ENCODE assay signal across 10 cellular contexts in the genomic region with DNA sequence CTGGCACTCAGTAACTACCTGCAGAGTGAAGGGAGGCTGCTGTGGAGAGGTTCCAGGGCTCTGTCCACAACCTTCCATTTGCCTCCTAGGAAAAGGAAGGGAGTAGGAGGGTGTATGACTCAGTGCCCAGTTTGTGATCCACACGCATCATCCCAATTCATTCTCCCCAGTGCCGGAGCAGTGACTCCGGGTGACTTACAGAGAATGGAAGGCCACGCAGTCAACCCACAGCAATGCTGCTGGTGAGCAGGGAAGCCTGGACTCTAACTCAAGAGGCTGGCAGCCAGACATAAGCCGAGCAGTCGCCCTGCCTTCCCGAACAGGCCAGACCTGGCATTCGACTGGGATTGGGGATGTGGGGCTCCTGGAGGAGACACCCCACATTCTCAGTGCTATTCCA.
DNase-seq lines count a peak whose midpoint lies in the region; ATAC-seq, FAIRE-seq and TF ChIP-seq lines count a peak whose summit lies in the region.
"Had no signal": no experiment of that assay in that cellular context is flagged by ENCODE, and none has a peak within 500 bp of the region (broad histone marks: within the 10 kb centered on the region; RNA-seq: fewer than 3 reads in every experiment).

No MANE protein-coding gene starts in this region.

- H3K9me3 ChIP-seq in AG04450 (ENCODE audit: control insufficient read depth, insufficient read depth, low read length): 0 out of 2 replicates have a peak, but pooled peaks cover 2% of the 10 kb centered on the region
- no peaks in the 10 kb centered on the region for H3K9me3 ChIP-seq in IMR-90 (ENCODE audit: control insufficient read depth, insufficient read depth, low read length)
- no peaks in the 10 kb centered on the region for H3K9me3 ChIP-seq in spleen
- H3K9me3 ChIP-seq: BLaER1 treated with 17β-estradiol and CSF1 and Interleukin-3, amounts not matched to agents 10 nM and 100 nM had no signal

- peak overlapping the region; percentile 23; the same call in 1 of the 2 replicates for H4K5ac ChIP-seq in IMR-90 (ENCODE audit: low read depth, low read length)

- H2AFZ ChIP-seq in IMR-90 (replicated peaks; ENCODE audit: low read length, poor library complexity): peak overlapping the region; percentile 78

- H3K56ac ChIP-seq in IMR-90 (ENCODE audit: extremely low read depth, insufficient read depth, low read length): no peak overlapping the region

- peak overlapping the region; percentile 41 for H3K14ac ChIP-seq in IMR-90 (replicated peaks; ENCODE audit: low read depth, low read length)

- peaks cover 12% of the 10 kb centered on the region; the same call in 1 of the 2 replicates for H3K9me1 ChIP-seq in IMR-90 (ENCODE audit: insufficient read depth, low read length)

- H3K4me1 Mint-ChIP-seq in activated CD8-positive, alpha-beta T cell treated with anti-CD3 and anti-CD28 coated beads for 36 hours (ENCODE audit: low read depth): peaks cover 6% of the 10 kb centered on the region
- H3K4me1 Mint-ChIP-seq: IgD-negative memory B cell had no signal

- no peaks in the 10 kb centered on the region for H3K27me3 Mint-ChIP-seq in activated CD8-positive, alpha-beta T cell treated with anti-CD3 and anti-CD28 coated beads for 36 hours

- H3K27ac ChIP-seq in AG04450 (ENCODE audit: low read depth, low read length): peak overlapping the region; percentile 47
- H3K27ac ChIP-seq in IMR-90 (ENCODE audit: insufficient read depth, low read length): peak overlapping the region; percentile 25
- H3K27ac ChIP-seq in spleen: no peak overlapping the region

- peak overlapping the region; percentile 5; the same call in 1 of the 2 replicates for H2BK20ac ChIP-seq in IMR-90 (ENCODE audit: low read depth, low read length)

- peaks cover 0 to 11% of the 10 kb centered on the region in 2 experiments; a peak in 1 of 4 replicates for H3K79me1 ChIP-seq in IMR-90 (ENCODE audit: low read depth in 1 of 2, low read length in 2 of 2)

- peak; percentile 89 for FAIRE-seq in bronchial epithelial cell (lab: Jason Lieb, UNC)

- H3K4ac ChIP-seq in IMR-90 (ENCODE audit: low read depth, low read length): peak overlapping the region; percentile 47

- H3K9ac ChIP-seq in IMR-90 (ENCODE audit: low read depth, low read length): 0 out of 2 replicates have a peak overlapping the region, but pooled peaks have one; percentile 20

- POLR2A ChIA-PET in AG04450 (lab: Yijun Ruan, JAX): no interaction called here
- POLR2A ChIA-PET in IMR-90 (lab: Charles Lee; ENCODE audit: unreplicated experiment): no interaction called here
- POLR2A ChIA-PET in activated CD8-positive, alpha-beta T cell treated with anti-CD3 and anti-CD28 coated beads for 36 hours (lab: Charles Lee): interaction anchor here (1.3 kb wide), 1 partner anchor 57 kb away, joined by 3 read pairs; no protein-coding TSS in a partner anchor

- TF ChIP-seq CTCF in AG04450 (IDR thresholded peaks at IDR 0.05; ENCODE audit: low read depth, low read length) (no peak), IMR-90 (conservative IDR thresholded peaks at IDR 0.05; ENCODE audit: low read depth, low read length) (no peak), bronchial epithelial cell (IDR thresholded peaks at IDR 0.05; ENCODE audit: insufficient read depth, low read length, severe bottlenecking) (no peak), spleen (IDR thresholded peaks at IDR 0.05 in 8 of 11, conservative IDR thresholded peaks at IDR 0.05 in 3 of 11) (no peak)
- no peak for TF ChIP-seq CTCF in activated CD8-positive, alpha-beta T cell treated with anti-CD3 and anti-CD28 coated beads for 36 hours (IDR thresholded peaks at IDR 0.05)

- peak overlapping the region in 1 of 2 experiments; percentile 53; a peak in 2 of 4 replicates for H4K8ac ChIP-seq in IMR-90 (ENCODE audit: low read depth in 2 of 2, low read length in 2 of 2)

- peak; percentile 55 for TF ChIP-seq RAD21 in IMR-90 (IDR thresholded peaks at IDR 0.05; ENCODE audit: low read length)

- in situ Hi-C loops in IMR-90 (cut with MboI; ENCODE audit: low sequenced_read_pairs): loop anchor here (5.0 to 25.0 kb wide), 3 partner anchors 142 to 497 kb away; a partner anchor contains a TSS

- no peaks in the 10 kb centered on the region for H3K36me3 Mint-ChIP-seq in activated CD8-positive, alpha-beta T cell treated with anti-CD3 and anti-CD28 coated beads for 36 hours (ENCODE audit: low read depth)
- H3K36me3 Mint-ChIP-seq: IgD-negative memory B cell had no signal

- TF ChIP-seq POLR2A in IMR-90 (IDR thresholded peaks at IDR 0.05; ENCODE audit: low read depth, low read length) (no peak), spleen (IDR thresholded peaks at IDR 0.05) (no peak)

- BruUV-seq in IMR-90 (replicated peaks; lab: Mats Ljungman, UMichigan): no TSS peak

- peak overlapping the region; percentile 50 for H2BK120ac ChIP-seq in IMR-90 (ENCODE audit: low read depth, low read length)

- H3K4me2 ChIP-seq in IMR-90 (ENCODE audit: low read depth, low read length): no peak overlapping the region
- H3K4me2 ChIP-seq: BLaER1 treated with 17β-estradiol and CSF1 and Interleukin-3, amounts not matched to agents 10 nM and 100 nM had no signal

- peak overlapping the region; percentile 91 for H2AK5ac ChIP-seq in IMR-90 (ENCODE audit: low read depth, low read length)

- intact Hi-C loops in IMR-90 (cut with micrococcal nuclease): loop anchor here (5.0 kb wide), 1 partner anchor 62 kb away; no protein-coding TSS in a partner anchor
- intact Hi-C loops in spleen (cut with DNase I; ENCODE audit: low total_unique reads): no loop called here
- intact Hi-C loops in activated CD8-positive, alpha-beta T cell treated with anti-CD3 and anti-CD28 coated beads for 36 hours (cut with micrococcal nuclease): no loop called here

- no peak overlapping the region for H3K27ac Mint-ChIP-seq in activated CD8-positive, alpha-beta T cell treated with anti-CD3 and anti-CD28 coated beads for 36 hours

- H3K23ac ChIP-seq in IMR-90 (ENCODE audit: low read depth, low read length): no peak overlapping the region

- H4K20me1 ChIP-seq in IMR-90 (ENCODE audit: insufficient read depth, low read length): peaks cover 4% of the 10 kb centered on the region; the same call in 1 of the 2 replicates

- H2BK15ac ChIP-seq in IMR-90 (ENCODE audit: low read depth, low read length): peak overlapping the region; percentile 33; the same call in 1 of the 3 replicates

- ATAC-seq in IMR-90 (ENCODE audit: low read depth): peak; percentile 86
- no peak for ATAC-seq in activated CD8-positive, alpha-beta T cell treated with anti-CD3 and anti-CD28 coated beads for 36 hours

- peak overlapping the region; percentile 71 for H4K91ac ChIP-seq in IMR-90 (ENCODE audit: insufficient read depth, low read depth, low read length)

- DNase-seq in AG04450 (ENCODE audit: low read depth, low spot score) (peak; percentile 67), IMR-90 (peak; percentile 95), bronchial epithelial cell (ENCODE audit: low read depth) (peak; percentile 77), kidney tubule cell (ENCODE audit: low spot score) (peak; percentile 85), globus pallidus (ENCODE audit: low spot score) (no peak), spleen (no peak)
- DNase-seq in activated CD8-positive, alpha-beta T cell treated with anti-CD3 and anti-CD28 coated beads for 36 hours: no peak
- DNase-seq in activated T-cell treated with anti-CD3 and anti-CD28 coated beads, Interleukin-2, amount 50 U/mL, for 1 hour: no peak

- H3K4me3 ChIP-seq in AG04450 (ENCODE audit: low read depth, low read length) (no peak overlapping the region), IMR-90 (ENCODE audit: insufficient read depth, low read depth, low read length) (no peak overlapping the region), bronchial epithelial cell (ENCODE audit: low read depth, low read length) (no peak overlapping the region), spleen (no peak overlapping the region)
- H3K4me3 ChIP-seq: BLaER1 treated with 17β-estradiol and CSF1 and Interleukin-3, amounts not matched to agents 10 nM and 100 nM had no signal

- dilution Hi-C loops in IMR-90 (cut with HindIII; ENCODE audit: low sequenced_read_pairs, unreplicated experiment): loop anchor here (25.0 kb wide), 1 partner anchor 147 kb away; a partner anchor contains a TSS

- no peaks in the 10 kb centered on the region for H3K9me3 Mint-ChIP-seq in activated CD8-positive, alpha-beta T cell treated with anti-CD3 and anti-CD28 coated beads for 36 hours
- H3K9me3 Mint-ChIP-seq: IgD-negative memory B cell had no signal

- no CpG with 5 or more reads among the region's 8 CpGs for WGBS in IMR-90 (ENCODE audit: extremely low coverage in 2 of 2, insufficient read length in 1 of 2), 2 experiments
- 84 to 96% (median 92%) methylated on average over 8 of the region's 8 CpGs for whole genome bisulfite sequencing in spleen, 5 donors

- CTCF ChIA-PET in AG04450 (lab: Charles Lee) (interaction anchor here (0.6 to 7.4 kb wide), 5 partner anchors 9 to 171 kb away, joined by 3 to 186 read pairs (median 4); a partner anchor contains a TSS), IMR-90 (lab: Yijun Ruan, JAX) (interaction anchor here (1.0 kb wide), 1 partner anchor 139 kb away, joined by 3 read pairs; no protein-coding TSS in a partner anchor)
- CTCF ChIA-PET in activated CD8-positive, alpha-beta T cell treated with anti-CD3 and anti-CD28 coated beads for 36 hours (lab: Charles Lee): interaction anchor here (0.9 to 7.4 kb wide), 5 partner anchors 9 to 170 kb away, joined by 3 to 109 read pairs (median 3); a partner anchor contains a TSS

- no peak overlapping the region for H3K4me3 Mint-ChIP-seq in activated CD8-positive, alpha-beta T cell treated with anti-CD3 and anti-CD28 coated beads for 36 hours
- H3K4me3 Mint-ChIP-seq: IgD-negative memory B cell had no signal

- H2AK9ac ChIP-seq in IMR-90 (replicated peaks; ENCODE audit: low read depth, low read length, poor library complexity): peak overlapping the region; percentile 82

- H3K4me1 ChIP-seq in IMR-90 (ENCODE audit: control insufficient read depth, insufficient read depth, low read length) (peaks cover 16% of the 10 kb centered on the region), spleen (no peaks in the 10 kb centered on the region)

- H3K27me3 ChIP-seq in AG04450 (ENCODE audit: control insufficient read depth, insufficient read depth, low read length): no peaks in the 10 kb centered on the region
- no peaks in the 10 kb centered on the region for H3K27me3 ChIP-seq in IMR-90 (ENCODE audit: control insufficient read depth, insufficient read depth, low read length)
- H3K27me3 ChIP-seq in bronchial epithelial cell (ENCODE audit: control insufficient read depth, insufficient read depth, low read length): no peaks in the 10 kb centered on the region
- no peaks in the 10 kb centered on the region for H3K27me3 ChIP-seq in spleen (replicated peaks in 1 of 7)
- H3K27me3 ChIP-seq: BLaER1 treated with 17β-estradiol and CSF1 and Interleukin-3, amounts not matched to agents 10 nM and 100 nM had no signal

- peak overlapping the region; percentile 52 for H2BK5ac ChIP-seq in IMR-90 (ENCODE audit: low read depth, low read length, poor library complexity, severe bottlenecking)

- H3K36me3 ChIP-seq in IMR-90 (ENCODE audit: control insufficient read depth, insufficient read depth, low read length): no peaks in the 10 kb centered on the region
- H3K36me3 ChIP-seq in bronchial epithelial cell (ENCODE audit: control insufficient read depth, insufficient read depth, low read length): peaks cover 11% of the 10 kb centered on the region
- H3K36me3 ChIP-seq in spleen: peaks cover 0 to 8% (median 0%) of the 10 kb centered on the region in 6 donors

- peak overlapping the region; percentile 27; the same call in 1 of the 2 replicates for H3K18ac ChIP-seq in IMR-90 (ENCODE audit: low read depth, low read length)

Comparison
In these comparisons a context has a peak if more than half of its experiments do, and no peak if none do; other contexts are left out.
1. DNase-seq: peak in AG04450 (single experiment), IMR-90 (single experiment), bronchial epithelial cell (single experiment) and kidney tubule cell (single experiment); none in globus pallidus (single experiment), spleen (single experiment), activated CD8-positive, alpha-beta T cell treated with anti-CD3 and anti-CD28 coated beads for 36 hours (single experiment) and activated T-cell treated with anti-CD3 and anti-CD28 coated beads, Interleukin-2, amount 50 U/mL, for 1 hour (single experiment).
2. H3K27ac ChIP-seq: peak in AG04450 (single experiment) and IMR-90 (single experiment); none in spleen (0 of 8).